In genomic region chrX:136259543-136259942, GRCh38 we compare ENCODE assay signal across 11 cellular contexts. TPM values are rescaled to one million over a fixed set of nuclear protein-coding genes. Genes with fewer than 3 reads are reported as not detected.
DNase-seq lines count a peak whose midpoint lies in the region; ATAC-seq and TF ChIP-seq lines count a peak whose summit lies in the region.
"Had no signal": no experiment of that assay in that cellular context is flagged by ENCODE, and none has a peak within 500 bp of the region (broad histone marks: within the 10 kb centered on the region; RNA-seq: fewer than 3 reads in every experiment).

No MANE protein-coding gene starts in this region.

- ATAC-seq in right lobe of liver (peak; percentile 53 to 84 (median 78)), HG03095 (IDR thresholded peaks at IDR 0.05; ENCODE audit: unreplicated experiment) (no peak)

- intact Hi-C loops in right lobe of liver (cut with DNase I) = no loop called here

- no peaks in the 10 kb centered on the region for H3F3A ChIP-seq in Loucy (ENCODE audit: low read depth)

- H3K27me3 ChIP-seq in Loucy (ENCODE audit: insufficient read depth, low read length, poor library complexity, severe bottlenecking) = no peaks in the 10 kb centered on the region
- H3K27me3 ChIP-seq in brain microvascular endothelial cell (replicated peaks) = no peaks in the 10 kb centered on the region
- no peaks in the 10 kb centered on the region for H3K27me3 ChIP-seq in right lobe of liver
- H3K27me3 ChIP-seq: suprapubic skin had no signal

- H3K36me3 ChIP-seq in Loucy (ENCODE audit: insufficient read depth, low read length) (no peaks in the 10 kb centered on the region), brain microvascular endothelial cell (replicated peaks) (no peaks in the 10 kb centered on the region), right lobe of liver (no peaks in the 10 kb centered on the region)
- H3K36me3 ChIP-seq: suprapubic skin had no signal

- H3K79me2 ChIP-seq in Loucy (ENCODE audit: insufficient read depth, low read length) = no peaks in the 10 kb centered on the region

- H2AFZ ChIP-seq in Loucy (ENCODE audit: low read length) = peak overlapping the region; percentile 81

- TF ChIP-seq CTCF in Loucy (conservative IDR thresholded peaks at IDR 0.05; ENCODE audit: low read length) (no peak), brain microvascular endothelial cell (IDR thresholded peaks at IDR 0.05; ENCODE audit: low read depth, low read length, missing control alignments) (no peak), right lobe of liver (IDR thresholded peaks at IDR 0.05) (no peak)

- DNase-seq in AG08395 (ENCODE audit: low spot score) (peak; percentile 10), brain microvascular endothelial cell (peak; percentile 39), right lobe of liver (no peak), mucosa of gallbladder (ENCODE audit: low spot score) (no peak), activated gamma-delta T cell treated with Interleukin-2 at 50 U/mL for 16 hours (no peak)
- DNase-seq in effector CD8-positive, alpha-beta T cell (lab: John Stamatoyannopoulos, UW) = no peak
- DNase-seq: NCI-H1694 treated with DMSO at 0.1 percent for 48 hours, retina had no signal

- H3K9me3 ChIP-seq in Loucy (ENCODE audit: insufficient read depth, low read depth, low read length) = no peaks in the 10 kb centered on the region
- no peaks in the 10 kb centered on the region for H3K9me3 ChIP-seq in right lobe of liver
- H3K9me3 ChIP-seq: suprapubic skin had no signal

- H3K4me1 ChIP-seq in Loucy (ENCODE audit: insufficient read depth, low read length, poor library complexity, severe bottlenecking) = peaks cover 30% of the 10 kb centered on the region
- H3K4me1 ChIP-seq in right lobe of liver = peaks cover 0 to 5% (median 0%) of the 10 kb centered on the region in 4 donors
- H3K4me1 ChIP-seq: suprapubic skin had no signal

- in situ Hi-C loops in brain microvascular endothelial cell (cut with HindIII; ENCODE audit: low pct_ligation_motif_present, low sequenced_read_pairs) = no loop called here

- WGBS in right lobe of liver (ENCODE audit: insufficient coverage, low coverage, low lambda C conversion rate, missing lambda C conversion rate) = 16% methylated on average over 4 of the region's 4 CpGs

- H3K9ac ChIP-seq in Loucy (ENCODE audit: low read depth, low read length, poor library complexity, severe bottlenecking) = peak overlapping the region; percentile 24

- H3K27ac ChIP-seq in brain microvascular endothelial cell (peak overlapping the region; percentile 27), right lobe of liver (peak overlapping the region in 2 of 3 donors; percentile 17 to 21)
- H3K27ac ChIP-seq: suprapubic skin had no signal

- TF ChIP-seq POLR2A in right lobe of liver (IDR thresholded peaks at IDR 0.05) = no peak

- H3K4me3 ChIP-seq in Loucy (ENCODE audit: low read length, poor library complexity, severe bottlenecking) = peak overlapping the region; percentile 40
- H3K4me3 ChIP-seq in brain microvascular endothelial cell (ENCODE audit: low read depth, low read length) = no peak overlapping the region
- H3K4me3 ChIP-seq in right lobe of liver = no peak overlapping the region
- H3K4me3 ChIP-seq: suprapubic skin had no signal

- H3K9me2 ChIP-seq in Loucy (replicated peaks; ENCODE audit: low read depth, low read length) = no peaks in the 10 kb centered on the region

- no peaks in the 10 kb centered on the region for H4K20me1 ChIP-seq in Loucy (ENCODE audit: insufficient read depth, low read length, poor library complexity, severe bottlenecking)

- H3K4me2 ChIP-seq in Loucy (ENCODE audit: low read depth, low read length, poor library complexity, severe bottlenecking) = peak overlapping the region; percentile 57

RNA-seq across cellular contexts. Expression of gene MAP7D3, which starts 8.3 kb away (rescaled TPM):
- total RNA-seq in right lobe of liver = 1 to 10 TPM; 2.4 to 5.4 (median 4.1) TPM
- total RNA-seq in mucosa of gallbladder = 6.3 TPM

RNA-seq across cellular contexts. Expression of gene ADGRG4, which starts 41.2 kb away (rescaled TPM):
- total RNA-seq in right lobe of liver = under 1 TPM in 2 of 6 experiments, not detected in 4; 0.04 to 0.09 TPM
- total RNA-seq in mucosa of gallbladder = not detected
- total RNA-seq: suprapubic skin had no signal

Comparison
In these comparisons a context has a peak if more than half of its experiments do, and no peak if none do; other contexts are left out.
1. DNase-seq: peak in AG08395 (single experiment) and brain microvascular endothelial cell (single experiment); none in right lobe of liver (0 of 3), mucosa of gallbladder (single experiment), activated gamma-delta T cell treated with Interleukin-2 at 50 U/mL for 16 hours (single experiment) and effector CD8-positive, alpha-beta T cell (single experiment).